16 cellular contexts compared by ENCODE assay signal in genomic region chr2:47221956-47222355, GRCh38. TPM values are rescaled to one million over a fixed set of nuclear protein-coding genes. Genes with fewer than 3 reads are reported as not detected.
A peak's percentile ranks its signal among the peaks of the same experiment; 100 is the strongest.
DNase-seq lines count a peak whose midpoint lies in the region; ATAC-seq and TF ChIP-seq lines count a peak whose summit lies in the region.
"Had no signal": no experiment of that assay in that cellular context is flagged by ENCODE, and none has a peak within 500 bp of the region (broad histone marks: within the 10 kb centered on the region; RNA-seq: fewer than 3 reads in every experiment).

No MANE protein-coding gene starts in this region.

- no peak overlapping the region for H3K27ac ChIP-seq in SK-N-SH (ENCODE audit: low read depth in 2 of 2, low read length in 1 of 2)
- H3K27ac ChIP-seq in thyroid gland = no peak overlapping the region
- H3K27ac ChIP-seq: BLaER1 had no signal

- H3K9ac ChIP-seq in SK-N-SH = no peak overlapping the region
- H3K9ac ChIP-seq: BLaER1 had no signal

- H3F3A ChIP-seq in SK-N-SH (replicated peaks; ENCODE audit: insufficient read depth) = peaks cover 9% of the 10 kb centered on the region

- WGBS in SK-N-SH (ENCODE audit: low lambda C conversion rate) = 71% methylated on average over 5 of the region's 5 CpGs
- 36 to 43% methylated on average over 5 of the region's 5 CpGs for WGBS in thyroid gland, 2 donors

- in situ Hi-C loops in SK-MEL-5 (cut with HindIII; ENCODE audit: low pct_unique_long_range_greater_than_20kb, low sequenced_read_pairs) = no loop called here

- H3K27me3 ChIP-seq in SK-N-SH (ENCODE audit: insufficient read depth) (no peaks in the 10 kb centered on the region), thyroid gland (no peaks in the 10 kb centered on the region)
- H3K27me3 ChIP-seq: BLaER1, breast epithelium had no signal

- H4K20me1 ChIP-seq in SK-N-SH (ENCODE audit: insufficient read depth) = no peaks in the 10 kb centered on the region
- H4K20me1 ChIP-seq: BLaER1 had no signal

- POLR2A ChIA-PET in SK-N-SH (lab: Yijun Ruan, JAX) = interaction anchor here (1.3 kb wide), 1 partner anchor 15 kb away, joined by 3 read pairs; no protein-coding TSS in a partner anchor

- no peak for TF ChIP-seq EP300 in SK-N-SH (IDR thresholded peaks at IDR 0.05; ENCODE audit: borderline replicate concordance in 1 of 2, low read depth in 1 of 2, low read length in 1 of 2)

- H2AFZ ChIP-seq in SK-N-SH (ENCODE audit: low read depth) = no peak overlapping the region

- H3K9me3 ChIP-seq in SK-N-SH = no peaks in the 10 kb centered on the region
- no peaks in the 10 kb centered on the region for H3K9me3 ChIP-seq in thyroid gland
- H3K9me3 ChIP-seq: BLaER1, breast epithelium had no signal

- TF ChIP-seq RAD21 in SK-N-SH (IDR thresholded peaks at IDR 0.05; ENCODE audit: low read length) = no peak

- ATAC-seq in SK-N-SH treated with all-trans-retinoic acid at 6 μM for 48 hours = no peak
- no peak for ATAC-seq in HG03520 (IDR thresholded peaks at IDR 0.05; ENCODE audit: unreplicated experiment)
- ATAC-seq: activated T-helper 17 cell treated with anti-CD3 and anti-CD28 coated beads, Interleukin-2, amount 50 U/mL, for 72 hours; stimulated activated naive CD8-positive, alpha-beta T cell treated with anti-CD3 and anti-CD28 coated beads, Interleukin-15, Interleukin-2, amounts not matched to agents 100 U/mL and 50 U/mL, for 24 hours had no signal

- no peak overlapping the region for H3K4me3 ChIP-seq in SK-N-SH (ENCODE audit: low read depth in 2 of 2, low read length in 1 of 2)
- no peak overlapping the region for H3K4me3 ChIP-seq in thyroid gland (replicated peaks in 1 of 3)
- H3K4me3 ChIP-seq: BLaER1, breast epithelium had no signal

- TF ChIP-seq CTCF in SK-N-SH (IDR thresholded peaks at IDR 0.05) = no peak
- no peak for TF ChIP-seq CTCF in thyroid gland (IDR thresholded peaks at IDR 0.05)

- H3K36me3 ChIP-seq in SK-N-SH (replicated peaks in 1 of 2; ENCODE audit: control insufficient read depth in 1 of 2, insufficient read depth in 2 of 2, low read length in 1 of 2) (no peaks in the 10 kb centered on the region), thyroid gland (no peaks in the 10 kb centered on the region)
- H3K36me3 ChIP-seq: BLaER1, breast epithelium had no signal

- H3K4me1 ChIP-seq in SK-N-SH (ENCODE audit: control insufficient read depth in 1 of 2, insufficient read depth in 2 of 2, low read depth in 1 of 2, low read length in 1 of 2) (peaks cover 18 to 27% of the 10 kb centered on the region in 2 experiments), thyroid gland (peaks cover 27 to 33% of the 10 kb centered on the region in 2 donors)
- H3K4me1 ChIP-seq: breast epithelium had no signal

- H3K79me2 ChIP-seq in SK-N-SH (ENCODE audit: insufficient read depth) = no peaks in the 10 kb centered on the region

- intact Hi-C loops in thyroid gland (cut with DNase I) = no loop called here

- no peaks in the 10 kb centered on the region for H3K9me2 ChIP-seq in SK-N-SH

- TF ChIP-seq POLR2A in thyroid gland (IDR thresholded peaks at IDR 0.05) = no peak

- CTCF ChIA-PET in SK-N-SH (lab: Yijun Ruan, JAX) = no interaction called here

- DNase-seq in SK-N-SH (no peak), SK-MEL-5 (ENCODE audit: low read depth, low spot score) (peak; percentile 84), fibroblast of peridontal ligament (ENCODE audit: extremely low read depth) (peak; percentile 34), thyroid gland (peak; percentile 39 to 44), hippocampal formation (lab: John Stamatoyannopoulos, UW) (no peak), cerebellar nuclear complex (lab: John Stamatoyannopoulos, UW) (no peak)
- DNase-seq: activated CD4-positive, alpha-beta T cell treated with anti-CD3 and anti-CD28 coated beads, Interleukin-2, amount 50 U/mL, for 1 hour; GDM1; HFFc6; NCI-H526; stimulated activated naive CD8-positive, alpha-beta T cell treated with anti-CD3 and anti-CD28 coated beads, Interleukin-15, Interleukin-2, amounts not matched to agents 100 U/mL and 50 U/mL, for 24 hours had no signal

- H3K4me2 ChIP-seq in SK-N-SH = no peak overlapping the region
- H3K4me2 ChIP-seq: BLaER1 had no signal

TF ChIP-seq in SK-N-SH, 30 proteins besides CTCF, POLR2A, EP300 and RAD21:
- peak; percentile 72; the same call in 1 of the 2 replicates for TF ChIP-seq MAX (IDR thresholded peaks at IDR 0.05; ENCODE audit: low read depth)
- TF ChIP-seq YY1 (IDR thresholded peaks at IDR 0.05; ENCODE audit: low read depth) = no peak
- peak; percentile 79 for TF ChIP-seq NFIC (IDR thresholded peaks at IDR 0.05; ENCODE audit: borderline replicate concordance)
TF ChIP-seq in SK-N-SH: peak in this region for 2.

TF ChIP-seq in SK-N-SH treated with all-trans-retinoic acid at 6 μM for 48 hours, 23 proteins besides CTCF, POLR2A, EP300 and RAD21:
- TF ChIP-seq ARNTL (CRISPR knock-in tag; IDR thresholded peaks at IDR 0.05; ENCODE audit: borderline replicate concordance, low read depth) (no peak), ZNF8 (CRISPR knock-in tag; IDR thresholded peaks at IDR 0.05) (no peak), PPARA (CRISPR knock-in tag; IDR thresholded peaks at IDR 0.05; ENCODE audit: borderline replicate concordance) (no peak), ISL1 (CRISPR knock-in tag; IDR thresholded peaks at IDR 0.05) (no peak), ZFP30 (CRISPR knock-in tag; IDR thresholded peaks at IDR 0.05) (no peak), TCF4 (CRISPR knock-in tag; IDR thresholded peaks at IDR 0.05; ENCODE audit: borderline replicate concordance) (no peak), TOX (CRISPR knock-in tag; IDR thresholded peaks at IDR 0.05; ENCODE audit: borderline replicate concordance) (no peak), ESRRG (CRISPR knock-in tag; IDR thresholded peaks at IDR 0.05) (no peak)

RNA-seq across cellular contexts. Expression of gene CALM2, which starts 45.6 kb away (rescaled TPM):
- polyA plus RNA-seq in SK-N-SH (2012; rRNA removed) = 401 and 491 TPM in 2 replicates
- polyA plus RNA-seq in SK-N-SH (2012; cell fraction: cytosol; rRNA removed) = 795 and 1,236 TPM in 2 replicates
- polyA plus RNA-seq in SK-N-SH (2012; cell fraction: nucleus; rRNA removed) = 77.3 and 188 TPM in 2 replicates
- 521 and 606 TPM in 2 replicates for total RNA-seq in SK-MEL-5 (2014; rRNA removed; shearing (Covaris generic))
- polyA plus RNA-seq in SK-MEL-5 (2015; cell fraction: cytosol; rRNA removed) = 359 and 426 TPM in 2 replicates
- 133 and 168 TPM in 2 replicates for polyA plus RNA-seq in SK-MEL-5 (2015; cell fraction: nucleus; rRNA removed)
- total RNA-seq in thyroid gland = 100 to 1,000 TPM; 454 to 526 (median 478) TPM

Comparison
In these comparisons a context has a peak if more than half of its experiments do, and no peak if none do; other contexts are left out.
1. DNase-seq: peak in SK-MEL-5 (single experiment), fibroblast of peridontal ligament (single experiment) and thyroid gland (2 of 2); none in SK-N-SH (single experiment), hippocampal formation (0 of 2) and cerebellar nuclear complex (0 of 2).